In the genomic region with DNA sequence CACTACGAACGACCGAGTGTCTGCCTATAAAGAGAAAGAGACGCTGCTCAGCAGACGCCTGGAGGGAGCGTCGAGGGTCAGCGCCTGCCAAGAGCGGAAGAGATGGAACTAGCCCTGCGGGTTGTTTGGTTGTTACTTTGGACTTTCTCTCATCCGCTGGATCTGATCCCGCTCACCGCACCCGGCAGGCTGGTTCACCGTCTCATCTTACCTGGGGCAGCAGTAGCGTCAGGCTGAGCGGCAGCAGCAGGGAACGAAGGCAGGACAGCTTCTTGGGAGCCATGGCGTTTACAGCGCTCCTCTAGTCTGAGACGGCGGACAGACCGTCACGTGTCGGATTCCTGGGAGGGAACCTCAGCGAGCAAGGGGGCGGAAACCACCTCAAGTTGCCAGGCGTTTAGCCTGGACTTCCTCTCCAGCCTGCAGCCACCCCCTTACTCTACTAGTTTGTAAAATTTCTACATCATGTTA, we compare ENCODE assay signal across 12 cellular contexts. TPM values are rescaled to one million over a fixed set of nuclear protein-coding genes. Genes with fewer than 3 reads are reported as not detected.
A peak's percentile ranks its signal among the peaks of the same experiment; 100 is the strongest.
DNase-seq lines count a peak whose midpoint lies in the region; ATAC-seq and TF ChIP-seq lines count a peak whose summit lies in the region.
"Had no signal": no experiment of that assay in that cellular context is flagged by ENCODE, and none has a peak within 500 bp of the region (broad histone marks: within the 10 kb centered on the region; RNA-seq: fewer than 3 reads in every experiment).

No MANE protein-coding gene starts in this region.

- H3K9me3 Mint-ChIP-seq in stimulated activated naive CD8-positive, alpha-beta T cell treated with anti-CD3 and anti-CD28 coated beads, Interleukin-15, Interleukin-2, amounts not matched to agents 100 ng/mL and 50 ng/mL, for 24 hours = no peaks in the 10 kb centered on the region
- no peaks in the 10 kb centered on the region for H3K9me3 Mint-ChIP-seq in neural crest cell

- no peak for TF ChIP-seq CTCF in epithelial cell of proximal tubule (conservative IDR thresholded peaks at IDR 0.05; ENCODE audit: low read depth, low read length)
- no peak for TF ChIP-seq CTCF in neural crest cell (conservative IDR thresholded peaks at IDR 0.05)

- ATAC-seq in stimulated activated naive CD8-positive, alpha-beta T cell treated with anti-CD3 and anti-CD28 coated beads, Interleukin-15, Interleukin-2, amounts not matched to agents 100 U/mL and 50 U/mL, for 24 hours = no peak
- ATAC-seq in GM18861 (IDR thresholded peaks at IDR 0.05; ENCODE audit: unreplicated experiment) (no peak), HG02981 (IDR thresholded peaks at IDR 0.05; ENCODE audit: unreplicated experiment) (no peak), GM21381 (IDR thresholded peaks at IDR 0.05; ENCODE audit: unreplicated experiment) (no peak)

- peaks cover 11% of the 10 kb centered on the region for H3K36me3 Mint-ChIP-seq in stimulated activated naive CD8-positive, alpha-beta T cell treated with anti-CD3 and anti-CD28 coated beads, Interleukin-15, Interleukin-2, amounts not matched to agents 100 ng/mL and 50 ng/mL, for 24 hours (ENCODE audit: low read depth)
- no peaks in the 10 kb centered on the region for H3K36me3 Mint-ChIP-seq in neural crest cell (ENCODE audit: low read depth)

- DNase-seq in stimulated activated naive CD8-positive, alpha-beta T cell treated with anti-CD3 and anti-CD28 coated beads, Interleukin-15, Interleukin-2, amounts not matched to agents 100 U/mL and 50 U/mL, for 24 hours = no peak
- DNase-seq in epithelial cell of proximal tubule (ENCODE audit: low read depth) (no peak), neural crest cell (ENCODE audit: low read depth, low spot score) (no peak)
- DNase-seq in stimulated activated CD4-positive, alpha-beta T cell treated with anti-CD3 and anti-CD28 coated beads, Interleukin-4, amount 100 ng/mL, for 24 hours = no peak
- DNase-seq: activated CD4-positive, alpha-beta T cell treated with anti-CD3 and anti-CD28 coated beads, Interleukin-2, amount 50 U/mL, for 48 hours; cortex of kidney; GOT3; NCI-H1417 had no signal

- peak overlapping the region; percentile 64 for H3K4me3 Mint-ChIP-seq in stimulated activated naive CD8-positive, alpha-beta T cell treated with anti-CD3 and anti-CD28 coated beads, Interleukin-15, Interleukin-2, amounts not matched to agents 100 ng/mL and 50 ng/mL, for 24 hours
- H3K4me3 Mint-ChIP-seq in neural crest cell = peak overlapping the region; percentile 84

- peaks cover 41% of the 10 kb centered on the region for H3K4me1 Mint-ChIP-seq in stimulated activated naive CD8-positive, alpha-beta T cell treated with anti-CD3 and anti-CD28 coated beads, Interleukin-15, Interleukin-2, amounts not matched to agents 100 ng/mL and 50 ng/mL, for 24 hours (ENCODE audit: low read depth)
- H3K4me1 Mint-ChIP-seq in neural crest cell = peaks cover 10% of the 10 kb centered on the region

- no peaks in the 10 kb centered on the region for H3K27me3 Mint-ChIP-seq in stimulated activated naive CD8-positive, alpha-beta T cell treated with anti-CD3 and anti-CD28 coated beads, Interleukin-15, Interleukin-2, amounts not matched to agents 100 ng/mL and 50 ng/mL, for 24 hours
- H3K27me3 Mint-ChIP-seq in neural crest cell (ENCODE audit: low read depth) = no peaks in the 10 kb centered on the region

- peak overlapping the region; percentile 61 for H3K4me3 ChIP-seq in epithelial cell of proximal tubule (ENCODE audit: low read depth, low read length)

- no peak overlapping the region for H3K27ac Mint-ChIP-seq in stimulated activated naive CD8-positive, alpha-beta T cell treated with anti-CD3 and anti-CD28 coated beads, Interleukin-15, Interleukin-2, amounts not matched to agents 100 ng/mL and 50 ng/mL, for 24 hours
- H3K27ac Mint-ChIP-seq in neural crest cell (ENCODE audit: unreplicated experiment) = no peak overlapping the region

RNA-seq across cellular contexts. Expression of gene GLB1L, which starts 1.9 kb away (rescaled TPM):
- total RNA-seq in epithelial cell of proximal tubule (10.4 and 11.0 TPM in 2 replicates), neural crest cell (11.2 and 12.7 TPM in 2 replicates)

RNA-seq across cellular contexts. Expression of gene STK16, which starts 2.0 kb away (rescaled TPM):
- 10.1 and 17.5 TPM in 2 replicates for total RNA-seq in epithelial cell of proximal tubule
- total RNA-seq in neural crest cell = 28.5 and 31.2 TPM in 2 replicates

RNA-seq across cellular contexts. Expression of gene TUBA4B, which starts 9.7 kb away (rescaled TPM):
- total RNA-seq in epithelial cell of proximal tubule (0.52 TPM in 1 of 2 replicates, not detected in the other), neural crest cell (not detected in 2 replicates)

RNA-seq across cellular contexts. Expression of gene TUBA4A, which starts 10.4 kb away (rescaled TPM):
- total RNA-seq in epithelial cell of proximal tubule = 191 and 196 TPM in 2 replicates
- total RNA-seq in neural crest cell = 0.14 TPM in 1 of 2 replicates, not detected in the other

RNA-seq across cellular contexts. Expression of gene ANKZF1, which starts 13.7 kb away (rescaled TPM):
- total RNA-seq in epithelial cell of proximal tubule = 20.3 and 50.3 TPM in 2 replicates
- total RNA-seq in neural crest cell = 36.4 and 40.3 TPM in 2 replicates
